ENCODE assay signal across 1 cellular context in the genomic region with DNA sequence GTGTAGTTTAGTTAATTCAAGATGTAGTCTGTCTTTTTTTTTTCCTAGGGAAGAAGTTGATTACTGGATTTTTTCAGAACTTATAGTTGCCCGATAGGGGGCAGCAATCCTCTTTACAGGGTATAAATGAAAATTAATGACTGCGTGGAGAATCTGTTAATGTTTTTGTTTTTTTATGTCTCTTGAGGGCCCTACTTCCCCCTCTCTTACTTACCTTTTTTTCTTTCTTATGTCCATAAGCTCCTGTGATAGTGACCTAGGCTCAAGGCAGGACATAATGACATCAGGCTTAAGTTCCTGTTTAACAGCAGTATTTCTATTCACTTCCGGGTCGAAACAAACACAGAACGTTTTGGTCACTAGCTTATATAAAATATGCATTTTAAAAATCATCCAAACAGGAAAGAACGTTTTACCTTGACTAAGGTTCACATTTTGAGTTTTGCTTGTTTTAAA.
A peak's percentile ranks its signal among the peaks of the same experiment; 100 is the strongest.
TF ChIP-seq lines count a peak whose summit lies in the region.

No MANE protein-coding gene starts in this region.

TF ChIP-seq in K562, 482 proteins besides CTCF, POLR2A, EP300 and RAD21:
- TF ChIP-seq SPI1 (IDR thresholded peaks at IDR 0.05; ENCODE audit: borderline replicate concordance, low read depth, low read length) = no peak
- TF ChIP-seq ZNF431 (CRISPR knock-in tag; IDR thresholded peaks at IDR 0.05) = no peak
- TF ChIP-seq, protein P1, sequence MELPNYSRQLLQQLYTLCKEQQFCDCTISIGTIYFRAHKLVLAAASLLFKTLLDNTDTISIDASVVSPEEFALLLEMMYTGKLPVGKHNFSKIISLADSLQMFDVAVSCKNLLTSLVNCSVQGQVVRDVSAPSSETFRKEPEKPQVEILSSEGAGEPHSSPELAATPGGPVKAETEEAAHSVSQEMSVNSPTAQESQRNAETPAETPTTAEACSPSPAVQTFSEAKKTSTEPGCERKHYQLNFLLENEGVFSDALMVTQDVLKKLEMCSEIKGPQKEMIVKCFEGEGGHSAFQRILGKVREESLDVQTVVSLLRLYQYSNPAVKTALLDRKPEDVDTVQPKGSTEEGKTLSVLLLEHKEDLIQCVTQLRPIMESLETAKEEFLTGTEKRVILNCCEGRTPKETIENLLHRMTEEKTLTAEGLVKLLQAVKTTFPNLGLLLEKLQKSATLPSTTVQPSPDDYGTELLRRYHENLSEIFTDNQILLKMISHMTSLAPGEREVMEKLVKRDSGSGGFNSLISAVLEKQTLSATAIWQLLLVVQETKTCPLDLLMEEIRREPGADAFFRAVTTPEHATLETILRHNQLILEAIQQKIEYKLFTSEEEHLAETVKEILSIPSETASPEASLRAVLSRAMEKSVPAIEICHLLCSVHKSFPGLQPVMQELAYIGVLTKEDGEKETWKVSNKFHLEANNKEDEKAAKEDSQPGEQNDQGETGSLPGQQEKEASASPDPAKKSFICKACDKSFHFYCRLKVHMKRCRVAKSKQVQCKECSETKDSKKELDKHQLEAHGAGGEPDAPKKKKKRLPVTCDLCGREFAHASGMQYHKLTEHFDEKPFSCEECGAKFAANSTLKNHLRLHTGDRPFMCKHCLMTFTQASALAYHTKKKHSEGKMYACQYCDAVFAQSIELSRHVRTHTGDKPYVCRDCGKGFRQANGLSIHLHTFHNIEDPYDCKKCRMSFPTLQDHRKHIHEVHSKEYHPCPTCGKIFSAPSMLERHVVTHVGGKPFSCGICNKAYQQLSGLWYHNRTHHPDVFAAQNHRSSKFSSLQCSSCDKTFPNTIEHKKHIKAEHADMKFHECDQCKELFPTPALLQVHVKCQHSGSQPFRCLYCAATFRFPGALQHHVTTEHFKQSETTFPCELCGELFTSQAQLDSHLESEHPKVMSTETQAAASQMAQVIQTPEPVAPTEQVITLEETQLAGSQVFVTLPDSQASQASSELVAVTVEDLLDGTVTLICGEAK (IDR thresholded peaks at IDR 0.05) = peak; percentile 49; the same call in 1 of the 2 replicates
- TF ChIP-seq, protein P1 (CRISPR knock-in tag; IDR thresholded peaks at IDR 0.05) = no peak
- TF ChIP-seq, protein P2, sequence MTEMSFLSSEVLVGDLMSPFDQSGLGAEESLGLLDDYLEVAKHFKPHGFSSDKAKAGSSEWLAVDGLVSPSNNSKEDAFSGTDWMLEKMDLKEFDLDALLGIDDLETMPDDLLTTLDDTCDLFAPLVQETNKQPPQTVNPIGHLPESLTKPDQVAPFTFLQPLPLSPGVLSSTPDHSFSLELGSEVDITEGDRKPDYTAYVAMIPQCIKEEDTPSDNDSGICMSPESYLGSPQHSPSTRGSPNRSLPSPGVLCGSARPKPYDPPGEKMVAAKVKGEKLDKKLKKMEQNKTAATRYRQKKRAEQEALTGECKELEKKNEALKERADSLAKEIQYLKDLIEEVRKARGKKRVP (CRISPR knock-in tag; IDR thresholded peaks at IDR 0.05) = no peak
- TF ChIP-seq EP400 (IDR thresholded peaks at IDR 0.05) = no peak
- TF ChIP-seq MCM5 (IDR thresholded peaks at IDR 0.05; ENCODE audit: low read depth) = no peak
- TF ChIP-seq, protein P3, sequence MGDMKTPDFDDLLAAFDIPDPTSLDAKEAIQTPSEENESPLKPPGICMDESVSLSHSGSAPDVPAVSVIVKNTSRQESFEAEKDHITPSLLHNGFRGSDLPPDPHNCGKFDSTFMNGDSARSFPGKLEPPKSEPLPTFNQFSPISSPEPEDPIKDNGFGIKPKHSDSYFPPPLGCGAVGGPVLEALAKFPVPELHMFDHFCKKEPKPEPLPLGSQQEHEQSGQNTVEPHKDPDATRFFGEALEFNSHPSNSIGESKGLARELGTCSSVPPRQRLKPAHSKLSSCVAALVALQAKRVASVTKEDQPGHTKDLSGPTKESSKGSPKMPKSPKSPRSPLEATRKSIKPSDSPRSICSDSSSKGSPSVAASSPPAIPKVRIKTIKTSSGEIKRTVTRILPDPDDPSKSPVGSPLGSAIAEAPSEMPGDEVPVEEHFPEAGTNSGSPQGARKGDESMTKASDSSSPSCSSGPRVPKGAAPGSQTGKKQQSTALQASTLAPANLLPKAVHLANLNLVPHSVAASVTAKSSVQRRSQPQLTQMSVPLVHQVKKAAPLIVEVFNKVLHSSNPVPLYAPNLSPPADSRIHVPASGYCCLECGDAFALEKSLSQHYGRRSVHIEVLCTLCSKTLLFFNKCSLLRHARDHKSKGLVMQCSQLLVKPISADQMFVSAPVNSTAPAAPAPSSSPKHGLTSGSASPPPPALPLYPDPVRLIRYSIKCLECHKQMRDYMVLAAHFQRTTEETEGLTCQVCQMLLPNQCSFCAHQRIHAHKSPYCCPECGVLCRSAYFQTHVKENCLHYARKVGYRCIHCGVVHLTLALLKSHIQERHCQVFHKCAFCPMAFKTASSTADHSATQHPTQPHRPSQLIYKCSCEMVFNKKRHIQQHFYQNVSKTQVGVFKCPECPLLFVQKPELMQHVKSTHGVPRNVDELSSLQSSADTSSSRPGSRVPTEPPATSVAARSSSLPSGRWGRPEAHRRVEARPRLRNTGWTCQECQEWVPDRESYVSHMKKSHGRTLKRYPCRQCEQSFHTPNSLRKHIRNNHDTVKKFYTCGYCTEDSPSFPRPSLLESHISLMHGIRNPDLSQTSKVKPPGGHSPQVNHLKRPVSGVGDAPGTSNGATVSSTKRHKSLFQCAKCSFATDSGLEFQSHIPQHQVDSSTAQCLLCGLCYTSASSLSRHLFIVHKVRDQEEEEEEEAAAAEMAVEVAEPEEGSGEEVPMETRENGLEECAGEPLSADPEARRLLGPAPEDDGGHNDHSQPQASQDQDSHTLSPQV (IDR thresholded peaks at IDR 0.05) = 0 out of 2 replicates have a peak, but pooled peaks have one; percentile 26
- no peak for TF ChIP-seq C11orf30 (IDR thresholded peaks at IDR 0.05; ENCODE audit: low read depth)
- peak; percentile 91 for TF ChIP-seq NR2C1 (IDR thresholded peaks at IDR 0.05)
- TF ChIP-seq NR2C1 (tag; IDR thresholded peaks at IDR 0.05) = peak; percentile 89
- TF ChIP-seq NR2C2 (CRISPR knock-in tag; IDR thresholded peaks at IDR 0.05) = peak; percentile 61; the same call in 1 of the 2 replicates
- TF ChIP-seq NR2C2 (tag; IDR thresholded peaks at IDR 0.05) = peak; percentile 74
- peak; percentile 37; the same call in 1 of the 2 replicates for TF ChIP-seq GABPB1 (CRISPR knock-in tag; IDR thresholded peaks at IDR 0.05)
- peak; percentile 57 for TF ChIP-seq GABPA (tag; conservative IDR thresholded peaks at IDR 0.05; ENCODE audit: low read depth)
- no peak for TF ChIP-seq SMARCA5 (IDR thresholded peaks at IDR 0.05)
- TF ChIP-seq ZNF282 (CRISPR knock-in tag; IDR thresholded peaks at IDR 0.05) = no peak
- no peak for TF ChIP-seq RNF2 (IDR thresholded peaks at IDR 0.05)
- TF ChIP-seq, protein P4, sequence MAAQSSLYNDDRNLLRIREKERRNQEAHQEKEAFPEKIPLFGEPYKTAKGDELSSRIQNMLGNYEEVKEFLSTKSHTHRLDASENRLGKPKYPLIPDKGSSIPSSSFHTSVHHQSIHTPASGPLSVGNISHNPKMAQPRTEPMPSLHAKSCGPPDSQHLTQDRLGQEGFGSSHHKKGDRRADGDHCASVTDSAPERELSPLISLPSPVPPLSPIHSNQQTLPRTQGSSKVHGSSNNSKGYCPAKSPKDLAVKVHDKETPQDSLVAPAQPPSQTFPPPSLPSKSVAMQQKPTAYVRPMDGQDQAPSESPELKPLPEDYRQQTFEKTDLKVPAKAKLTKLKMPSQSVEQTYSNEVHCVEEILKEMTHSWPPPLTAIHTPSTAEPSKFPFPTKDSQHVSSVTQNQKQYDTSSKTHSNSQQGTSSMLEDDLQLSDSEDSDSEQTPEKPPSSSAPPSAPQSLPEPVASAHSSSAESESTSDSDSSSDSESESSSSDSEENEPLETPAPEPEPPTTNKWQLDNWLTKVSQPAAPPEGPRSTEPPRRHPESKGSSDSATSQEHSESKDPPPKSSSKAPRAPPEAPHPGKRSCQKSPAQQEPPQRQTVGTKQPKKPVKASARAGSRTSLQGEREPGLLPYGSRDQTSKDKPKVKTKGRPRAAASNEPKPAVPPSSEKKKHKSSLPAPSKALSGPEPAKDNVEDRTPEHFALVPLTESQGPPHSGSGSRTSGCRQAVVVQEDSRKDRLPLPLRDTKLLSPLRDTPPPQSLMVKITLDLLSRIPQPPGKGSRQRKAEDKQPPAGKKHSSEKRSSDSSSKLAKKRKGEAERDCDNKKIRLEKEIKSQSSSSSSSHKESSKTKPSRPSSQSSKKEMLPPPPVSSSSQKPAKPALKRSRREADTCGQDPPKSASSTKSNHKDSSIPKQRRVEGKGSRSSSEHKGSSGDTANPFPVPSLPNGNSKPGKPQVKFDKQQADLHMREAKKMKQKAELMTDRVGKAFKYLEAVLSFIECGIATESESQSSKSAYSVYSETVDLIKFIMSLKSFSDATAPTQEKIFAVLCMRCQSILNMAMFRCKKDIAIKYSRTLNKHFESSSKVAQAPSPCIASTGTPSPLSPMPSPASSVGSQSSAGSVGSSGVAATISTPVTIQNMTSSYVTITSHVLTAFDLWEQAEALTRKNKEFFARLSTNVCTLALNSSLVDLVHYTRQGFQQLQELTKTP (IDR thresholded peaks at IDR 0.05; ENCODE audit: low read depth in 1 of 2, partially characterized antibody in 2 of 2) = no peak
- 0 out of 2 replicates have a peak, but pooled peaks have one; percentile 23 for TF ChIP-seq CXXC5 (CRISPR knock-in tag; IDR thresholded peaks at IDR 0.05)
- TF ChIP-seq HDGF (IDR thresholded peaks at IDR 0.05) = no peak
- TF ChIP-seq CBX2 (IDR thresholded peaks at IDR 0.05; ENCODE audit: insufficient read depth, low read length, poor library complexity, severe bottlenecking) = no peak
- TF ChIP-seq, protein P5, sequence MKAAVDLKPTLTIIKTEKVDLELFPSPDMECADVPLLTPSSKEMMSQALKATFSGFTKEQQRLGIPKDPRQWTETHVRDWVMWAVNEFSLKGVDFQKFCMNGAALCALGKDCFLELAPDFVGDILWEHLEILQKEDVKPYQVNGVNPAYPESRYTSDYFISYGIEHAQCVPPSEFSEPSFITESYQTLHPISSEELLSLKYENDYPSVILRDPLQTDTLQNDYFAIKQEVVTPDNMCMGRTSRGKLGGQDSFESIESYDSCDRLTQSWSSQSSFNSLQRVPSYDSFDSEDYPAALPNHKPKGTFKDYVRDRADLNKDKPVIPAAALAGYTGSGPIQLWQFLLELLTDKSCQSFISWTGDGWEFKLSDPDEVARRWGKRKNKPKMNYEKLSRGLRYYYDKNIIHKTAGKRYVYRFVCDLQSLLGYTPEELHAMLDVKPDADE (conservative IDR thresholded peaks at IDR 0.05; ENCODE audit: control insufficient read depth, low read depth, low read length) = no peak
- TF ChIP-seq CBFB (CRISPR knock-in tag; IDR thresholded peaks at IDR 0.05) = no peak
- TF ChIP-seq ZNF384 (IDR thresholded peaks at IDR 0.05; ENCODE audit: low read depth, low read length) = peak; percentile 52; the same call in 1 of the 2 replicates
- no peak for TF ChIP-seq ZNF830 (CRISPR knock-in tag; IDR thresholded peaks at IDR 0.05)
- TF ChIP-seq PPARD (CRISPR knock-in tag; IDR thresholded peaks at IDR 0.05) = no peak
